1 cellular context compared by ENCODE assay signal in the genomic region with DNA sequence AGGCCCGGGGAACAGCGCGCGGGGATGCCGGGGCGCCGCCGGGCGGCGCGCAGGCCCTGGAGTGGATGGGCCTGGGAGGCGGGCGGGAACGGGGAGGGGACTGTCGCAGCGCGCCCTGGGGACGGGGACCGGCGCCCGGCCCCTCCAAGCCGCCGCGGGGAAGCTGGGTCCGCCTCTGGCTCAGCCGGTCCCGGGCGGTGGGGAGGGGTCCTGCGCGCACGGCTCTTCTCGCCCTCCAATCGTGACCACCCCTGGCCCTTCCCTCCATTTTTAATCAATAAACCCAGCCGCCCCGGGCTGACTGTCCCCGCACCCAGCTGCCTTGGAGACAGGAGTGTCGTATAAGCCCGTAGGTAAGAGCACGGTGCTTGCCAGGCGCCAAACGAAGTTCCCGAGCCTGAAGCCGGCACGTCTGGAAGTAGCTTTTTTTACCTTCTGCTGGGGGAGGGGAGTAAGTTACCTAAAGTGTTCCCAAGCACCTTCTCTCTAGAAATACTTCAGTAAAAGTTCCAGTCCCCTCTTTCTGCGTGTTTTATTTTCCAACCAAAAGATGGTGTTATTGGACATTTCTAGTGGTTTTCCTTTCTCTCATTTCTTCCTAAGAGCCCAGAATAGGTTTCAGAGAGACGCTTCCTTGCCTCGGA.
TF ChIP-seq lines count a peak whose summit lies in the region.

No MANE protein-coding gene starts in this region.

TF ChIP-seq in HepG2, 621 proteins besides CTCF, POLR2A, EP300 and RAD21 (continued from another document and continues in another):
- TF ChIP-seq ARID4A (CRISPR knock-in tag; IDR thresholded peaks at IDR 0.05; ENCODE audit: borderline replicate concordance) (peak; percentile 19), FOXK2 (IDR thresholded peaks at IDR 0.05) (no peak), ZNF142 (CRISPR knock-in tag; IDR thresholded peaks at IDR 0.05) (peak; percentile 24), MBNL3 (CRISPR knock-in tag; conservative IDR thresholded peaks at IDR 0.05) (no peak), PREB (CRISPR knock-in tag; IDR thresholded peaks at IDR 0.05) (0 out of 2 replicates have a peak, but pooled peaks have one; percentile 76), ZNF691 (CRISPR knock-in tag; IDR thresholded peaks at IDR 0.05; ENCODE audit: borderline replicate concordance, low read depth) (no peak), KLF9 (CRISPR knock-in tag; IDR thresholded peaks at IDR 0.05; ENCODE audit: low read depth) (no peak), KLF11 (CRISPR knock-in tag; IDR thresholded peaks at IDR 0.05) (peak; percentile 69; the same call in 1 of the 2 replicates), HES4 (CRISPR knock-in tag; IDR thresholded peaks at IDR 0.05; ENCODE audit: borderline replicate concordance) (peak; percentile 42), SYNCRIP (IDR thresholded peaks at IDR 0.05; ENCODE audit: insufficient read depth, low read depth, low read length) (no peak), MTA1 (CRISPR knock-in tag; IDR thresholded peaks at IDR 0.05; ENCODE audit: borderline replicate concordance) (peak; percentile 65; the same call in 1 of the 2 replicates), ZNF225 (CRISPR knock-in tag; IDR thresholded peaks at IDR 0.05) (0 out of 2 replicates have a peak, but pooled peaks have one; percentile 81), YY1 (IDR thresholded peaks at IDR 0.05; ENCODE audit: insufficient read depth, insufficient replicate concordance, low read depth, low read length) (peak; percentile 47), SOX6 (IDR thresholded peaks at IDR 0.05) (no peak), SOX6 (CRISPR knock-in tag; IDR thresholded peaks at IDR 0.05) (no peak; the same call in 1 of the 2 replicates), CBX1 (IDR thresholded peaks at IDR 0.05; ENCODE audit: low read depth) (peak; percentile 42), SIX1 (CRISPR knock-in tag; IDR thresholded peaks at IDR 0.05; ENCODE audit: borderline replicate concordance) (0 out of 2 replicates have a peak, but pooled peaks have one; percentile 9), ZNF629 (CRISPR knock-in tag; conservative IDR thresholded peaks at IDR 0.05) (no peak), KDM3A (CRISPR knock-in tag; IDR thresholded peaks at IDR 0.05; ENCODE audit: low read depth) (0 out of 2 replicates have a peak, but pooled peaks have one; percentile 10), IRX3 (CRISPR knock-in tag; IDR thresholded peaks at IDR 0.05; ENCODE audit: borderline replicate concordance, low read depth) (no peak), ZZZ3 (CRISPR knock-in tag; IDR thresholded peaks at IDR 0.05; ENCODE audit: borderline replicate concordance) (no peak), ZNF350 (CRISPR knock-in tag; IDR thresholded peaks at IDR 0.05; ENCODE audit: borderline replicate concordance, low read depth) (peak; percentile 69), POGZ (CRISPR knock-in tag; IDR thresholded peaks at IDR 0.05) (no peak), TBX2 (CRISPR knock-in tag; IDR thresholded peaks at IDR 0.05; ENCODE audit: borderline replicate concordance) (0 out of 2 replicates have a peak, but pooled peaks have one; percentile 11), DRAP1 (CRISPR knock-in tag; IDR thresholded peaks at IDR 0.05) (no peak), ASH2L (IDR thresholded peaks at IDR 0.05; ENCODE audit: insufficient read length, low read depth, low read length) (peak; percentile 44), EED (CRISPR knock-in tag; IDR thresholded peaks at IDR 0.05) (no peak), KLF13 (CRISPR knock-in tag; IDR thresholded peaks at IDR 0.05) (no peak), ZNF282 (IDR thresholded peaks at IDR 0.05; ENCODE audit: partially characterized antibody) (no peak), PLRG1 (conservative IDR thresholded peaks at IDR 0.05) (no peak), SMAD1 (CRISPR knock-in tag; IDR thresholded peaks at IDR 0.05; ENCODE audit: borderline replicate concordance, low read depth) (no peak)
- TF ChIP-seq, protein P1, sequence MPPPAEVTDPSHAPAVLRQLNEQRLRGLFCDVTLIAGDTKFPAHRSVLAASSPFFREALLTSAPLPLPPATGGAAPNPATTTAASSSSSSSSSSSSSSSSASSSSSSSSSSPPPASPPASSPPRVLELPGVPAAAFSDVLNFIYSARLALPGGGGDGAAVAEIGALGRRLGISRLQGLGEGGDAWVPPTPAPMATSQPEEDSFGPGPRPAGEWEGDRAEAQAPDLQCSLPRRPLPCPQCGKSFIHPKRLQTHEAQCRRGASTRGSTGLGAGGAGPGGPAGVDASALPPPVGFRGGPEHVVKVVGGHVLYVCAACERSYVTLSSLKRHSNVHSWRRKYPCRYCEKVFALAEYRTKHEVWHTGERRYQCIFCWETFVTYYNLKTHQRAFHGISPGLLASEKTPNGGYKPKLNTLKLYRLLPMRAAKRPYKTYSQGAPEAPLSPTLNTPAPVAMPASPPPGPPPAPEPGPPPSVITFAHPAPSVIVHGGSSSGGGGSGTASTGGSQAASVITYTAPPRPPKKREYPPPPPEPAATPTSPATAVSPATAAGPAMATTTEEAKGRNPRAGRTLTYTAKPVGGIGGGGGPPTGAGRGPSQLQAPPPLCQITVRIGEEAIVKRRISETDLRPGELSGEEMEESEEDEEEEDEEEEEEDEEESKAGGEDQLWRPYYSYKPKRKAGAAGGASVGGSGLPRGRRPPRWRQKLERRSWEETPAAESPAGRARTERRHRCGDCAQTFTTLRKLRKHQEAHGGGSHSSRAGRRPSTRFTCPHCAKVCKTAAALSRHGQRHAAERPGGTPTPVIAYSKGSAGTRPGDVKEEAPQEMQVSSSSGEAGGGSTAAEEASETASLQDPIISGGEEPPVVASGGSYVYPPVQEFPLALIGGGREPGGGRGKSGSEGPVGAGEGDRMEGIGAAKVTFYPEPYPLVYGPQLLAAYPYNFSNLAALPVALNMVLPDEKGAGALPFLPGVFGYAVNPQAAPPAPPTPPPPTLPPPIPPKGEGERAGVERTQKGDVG (CRISPR knock-in tag; IDR thresholded peaks at IDR 0.05; ENCODE audit: borderline replicate concordance): no peak
- TF ChIP-seq, protein P2, sequence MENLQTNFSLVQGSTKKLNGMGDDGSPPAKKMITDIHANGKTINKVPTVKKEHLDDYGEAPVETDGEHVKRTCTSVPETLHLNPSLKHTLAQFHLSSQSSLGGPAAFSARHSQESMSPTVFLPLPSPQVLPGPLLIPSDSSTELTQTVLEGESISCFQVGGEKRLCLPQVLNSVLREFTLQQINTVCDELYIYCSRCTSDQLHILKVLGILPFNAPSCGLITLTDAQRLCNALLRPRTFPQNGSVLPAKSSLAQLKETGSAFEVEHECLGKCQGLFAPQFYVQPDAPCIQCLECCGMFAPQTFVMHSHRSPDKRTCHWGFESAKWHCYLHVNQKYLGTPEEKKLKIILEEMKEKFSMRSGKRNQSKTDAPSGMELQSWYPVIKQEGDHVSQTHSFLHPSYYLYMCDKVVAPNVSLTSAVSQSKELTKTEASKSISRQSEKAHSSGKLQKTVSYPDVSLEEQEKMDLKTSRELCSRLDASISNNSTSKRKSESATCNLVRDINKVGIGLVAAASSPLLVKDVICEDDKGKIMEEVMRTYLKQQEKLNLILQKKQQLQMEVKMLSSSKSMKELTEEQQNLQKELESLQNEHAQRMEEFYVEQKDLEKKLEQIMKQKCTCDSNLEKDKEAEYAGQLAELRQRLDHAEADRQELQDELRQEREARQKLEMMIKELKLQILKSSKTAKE (CRISPR knock-in tag; IDR thresholded peaks at IDR 0.05; ENCODE audit: borderline replicate concordance): no peak
- TF ChIP-seq, protein P3, sequence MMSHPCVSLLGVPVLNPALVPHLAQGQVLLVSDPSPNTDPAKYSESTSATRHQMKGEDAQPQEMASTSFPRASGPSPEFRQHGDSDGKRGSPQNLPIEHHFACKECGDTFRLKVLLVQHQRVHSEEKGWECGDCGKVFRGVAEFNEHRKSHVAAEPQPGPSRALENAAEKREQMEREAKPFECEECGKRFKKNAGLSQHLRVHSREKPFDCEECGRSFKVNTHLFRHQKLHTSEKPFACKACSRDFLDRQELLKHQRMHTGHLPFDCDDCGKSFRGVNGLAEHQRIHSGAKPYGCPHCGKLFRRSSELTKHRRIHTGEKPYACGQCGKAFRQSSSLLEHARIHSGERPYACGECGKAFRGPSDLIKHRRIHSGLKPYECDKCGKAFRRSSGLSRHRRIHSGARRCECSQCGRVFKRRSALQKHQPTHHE (CRISPR knock-in tag; IDR thresholded peaks at IDR 0.05; ENCODE audit: borderline replicate concordance): peak; percentile 87; the same call in 1 of the 2 replicates
